Comparison of ENCODE assay signal across 5 cellular contexts in the genomic region with DNA sequence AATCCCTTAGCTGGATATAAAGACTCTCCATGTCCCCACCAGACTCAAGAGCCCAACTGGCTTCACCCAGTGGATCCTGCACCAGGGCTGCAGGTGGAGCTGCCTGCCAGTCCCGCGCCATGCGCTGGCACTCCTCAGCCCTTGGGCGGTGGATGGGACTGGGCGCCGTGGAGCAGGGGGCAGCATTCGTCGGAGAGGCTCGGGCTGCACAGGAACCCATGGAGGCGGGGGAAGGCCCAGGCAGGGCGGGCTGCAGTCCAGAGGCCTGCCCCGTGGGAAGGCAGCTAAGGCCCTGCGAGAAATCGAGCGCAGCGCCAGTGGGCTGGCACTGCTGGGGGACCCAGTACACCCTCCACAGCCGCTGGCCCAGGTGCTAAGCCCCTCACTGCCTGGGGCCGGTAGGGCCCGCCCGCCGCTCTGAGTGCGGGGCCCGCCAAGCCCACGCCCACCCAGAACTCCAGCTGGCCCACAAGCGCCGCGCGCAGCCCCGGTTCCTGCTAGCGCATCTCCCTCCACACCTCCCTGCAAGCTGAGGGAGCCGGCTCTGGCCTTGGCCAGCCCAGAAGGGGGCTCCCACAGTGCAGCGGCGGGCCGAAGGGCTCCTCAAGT. TPM values are rescaled to one million over a fixed set of nuclear protein-coding genes. Genes with fewer than 3 reads are reported as not detected.
DNase-seq lines count a peak whose midpoint lies in the region; ATAC-seq and TF ChIP-seq lines count a peak whose summit lies in the region.
"Not testable (repeated sequence)": the region's sequence is repeated elsewhere in the genome, so short reads cannot be mapped to it uniquely, and the experiment has no call there.

No MANE protein-coding gene starts in this region.

- H3K4me1 ChIP-seq in DND-41 (ENCODE audit: insufficient read depth, low read length) (peaks cover 20% of the 10 kb centered on the region), spleen (peaks cover 0 to 11% (median 0%) of the 10 kb centered on the region in 6 donors)
- not testable (repeated sequence) for H3K4me1 ChIP-seq in testis

- not testable (repeated sequence) for H3K9me3 ChIP-seq in DND-41 (ENCODE audit: insufficient read depth, low read length, severe bottlenecking); spleen; testis

- not testable (repeated sequence) for H4K20me1 ChIP-seq in DND-41 (ENCODE audit: insufficient read depth, low read length)

- 89 to 97% (median 95%) methylated on average over 11 to 34 of the region's 34 CpGs for WGBS in spleen, 5 donors
- WGBS in testis, 2 donors, result 60 to 73% methylated on average over 3 to 34 of the region's 34 CpGs

- H3K27ac Mint-ChIP-seq in chondrocyte (ENCODE audit: unreplicated experiment), result not testable (repeated sequence)

- H3K79me2 ChIP-seq in DND-41 (ENCODE audit: insufficient read depth, low read length), result not testable (repeated sequence)

- H3K4me3 Mint-ChIP-seq in chondrocyte (ENCODE audit: unreplicated experiment), result not testable (repeated sequence)

- not testable (repeated sequence) for TF ChIP-seq CTCF in DND-41 (IDR thresholded peaks at IDR 0.05; ENCODE audit: borderline replicate concordance, extremely low read depth, low read length, poor library complexity, severe bottlenecking); chondrocyte (IDR thresholded peaks at IDR 0.05); spleen (IDR thresholded peaks at IDR 0.05 in 8 of 11, conservative IDR thresholded peaks at IDR 0.05 in 3 of 11); testis (IDR thresholded peaks at IDR 0.05)

- H3K27me3 ChIP-seq in DND-41 (ENCODE audit: insufficient read depth, low read length, poor library complexity); testis: not testable (repeated sequence)
- peaks cover 0 to 26% (median 0%) of the 10 kb centered on the region in 7 donors for H3K27me3 ChIP-seq in spleen (replicated peaks in 1 of 7)

- H3K4me2 ChIP-seq in DND-41 (ENCODE audit: insufficient read depth, low read length), result 0 out of 2 replicates have a peak overlapping the region, but pooled peaks have one; percentile 58

- not testable (repeated sequence) for H3K4me3 ChIP-seq in DND-41 (ENCODE audit: low read depth in 1 of 2, low read length in 2 of 2); spleen
- peak overlapping the region; percentile 15 to 38 for H3K4me3 ChIP-seq in testis

- intact Hi-C loops in Right ventricle myocardium inferior (cut with DNase I); spleen (cut with DNase I; ENCODE audit: low total_unique reads); testis (cut with DNase I; ENCODE audit: low total_unique reads): not testable (repeated sequence)

- H3K9me3 Mint-ChIP-seq in chondrocyte (ENCODE audit: low read depth), result not testable (repeated sequence)

- H3K27me3 Mint-ChIP-seq in chondrocyte (ENCODE audit: low read depth), result peaks cover 22% of the 10 kb centered on the region

- H3K36me3 ChIP-seq in DND-41 (ENCODE audit: insufficient read depth, low read length); spleen; testis (ENCODE audit: low read depth, missing control alignments): not testable (repeated sequence)

- TF ChIP-seq POLR2A in spleen (IDR thresholded peaks at IDR 0.05); testis (IDR thresholded peaks at IDR 0.05): not testable (repeated sequence)

- not testable (repeated sequence) for H3K27ac ChIP-seq in DND-41 (ENCODE audit: low read length); spleen; testis

- DNase-seq in DND-41, testis: not testable (repeated sequence)
- DNase-seq in chondrocyte (ENCODE audit: low spot score), result peak; percentile 81
- peak; percentile 42 for DNase-seq in Right ventricle myocardium inferior (ENCODE audit: missing footprints)
- DNase-seq in spleen, result peak; percentile 56

- not testable (repeated sequence) for ATAC-seq in DND-41 (ENCODE audit: insufficient read depth, low read depth); Right ventricle myocardium inferior

- H3K4me1 Mint-ChIP-seq in chondrocyte (ENCODE audit: low read depth), result not testable (repeated sequence)

- H3K36me3 Mint-ChIP-seq in chondrocyte (ENCODE audit: low read depth), result not testable (repeated sequence)

- not testable (repeated sequence) for H3K9ac ChIP-seq in DND-41 (ENCODE audit: low read depth, low read length)

- H2AFZ ChIP-seq in DND-41 (ENCODE audit: low read depth, low read length), result not testable (repeated sequence)

RNA-seq across cellular contexts. Expression of gene PARP4, which starts 48.1 kb away (rescaled TPM):
- total RNA-seq in chondrocyte, result 35.7 to 44.9 TPM (median 35.8 TPM) in 3 replicates
- total RNA-seq in Right ventricle myocardium inferior, result 26.0 TPM
- 100 to 1,000 TPM in 1 of 7 donors, 10 to 100 TPM in 6; 47.7 to 107 (median 75.5) TPM for total RNA-seq in spleen
- 10 to 100 TPM; 10.8 to 15.7 (median 12.2) TPM for polyA plus RNA-seq in spleen
- total RNA-seq in testis, result 10 to 100 TPM; 37.9 to 43.6 TPM
- 21.3 TPM for polyA plus RNA-seq in testis (ENCODE audit: insufficient read depth, low read depth, low replicate concordance)
